Comparison of ENCODE assay signal across 9 cellular contexts in the genomic region with DNA sequence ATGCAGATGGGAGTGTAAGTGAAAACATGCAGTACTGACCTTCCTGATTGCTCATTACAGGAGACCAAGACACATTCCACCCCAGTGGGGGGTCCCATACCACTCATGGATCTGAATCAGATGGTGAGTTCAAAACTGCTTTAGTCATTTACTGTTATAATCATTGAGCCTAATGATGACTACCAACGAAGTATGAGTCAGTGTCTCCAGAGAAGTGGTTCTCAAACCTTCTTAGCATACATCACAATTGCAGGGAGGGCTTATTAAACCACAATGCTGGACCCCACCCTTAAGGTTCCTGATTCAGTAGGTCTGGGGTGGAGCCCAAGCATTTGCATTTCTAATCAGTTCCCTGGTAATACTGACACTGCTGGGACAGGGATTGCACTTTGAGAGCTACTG.
DNase-seq lines count a peak whose midpoint lies in the region; ATAC-seq and TF ChIP-seq lines count a peak whose summit lies in the region.
"Had no signal": no experiment of that assay in that cellular context is flagged by ENCODE, and none has a peak within 500 bp of the region (broad histone marks: within the 10 kb centered on the region; RNA-seq: fewer than 3 reads in every experiment).

No MANE protein-coding gene starts in this region.

- H3K4me1 Mint-ChIP-seq in effector memory CD8-positive, alpha-beta T cell (ENCODE audit: low read depth in 2 of 2): peaks cover 32 to 63% of the 10 kb centered on the region in 2 donors

- peak; percentile 97 for DNase-seq in EH (ENCODE audit: low read depth)
- no peak for DNase-seq in effector memory CD8-positive, alpha-beta T cell
- DNase-seq in OCI-M2 (lab: John Stamatoyannopoulos, UW; ENCODE audit: unreplicated experiment): no peak
- no peak for DNase-seq in superior temporal gyrus (ENCODE audit: extremely low spot score)

- H3K36me3 Mint-ChIP-seq in effector memory CD8-positive, alpha-beta T cell (ENCODE audit: insufficient read depth): peaks cover 94% of the 10 kb centered on the region

- H3K4me3 Mint-ChIP-seq in effector memory CD8-positive, alpha-beta T cell: peak overlapping the region in 1 of 2 donors; percentile 20

- no peaks in the 10 kb centered on the region for H3K9me3 Mint-ChIP-seq in effector memory CD8-positive, alpha-beta T cell

- no peak overlapping the region for H3K4me3 ChIP-seq in skin epidermis
- H3K4me3 ChIP-seq: hepatocyte had no signal

- peak overlapping the region; percentile 83 to 91 for H3K27ac Mint-ChIP-seq in effector memory CD8-positive, alpha-beta T cell

- ATAC-seq in SK-N-SH treated with all-trans-retinoic acid at 6 μM for 48 hours (peak; percentile 71), GM18511 (IDR thresholded peaks at IDR 0.05; ENCODE audit: unreplicated experiment) (no peak), GM21390 (IDR thresholded peaks at IDR 0.05; ENCODE audit: unreplicated experiment) (no peak)
- ATAC-seq in effector memory CD8-positive, alpha-beta T cell (replicated peaks): peak; percentile 38

- H3K27me3 Mint-ChIP-seq in effector memory CD8-positive, alpha-beta T cell: no peaks in the 10 kb centered on the region

- peak overlapping the region in 17 of 21 experiments; percentile 2 to 77 (median 35) for H3K27ac ChIP-seq in skin epidermis
- H3K27ac ChIP-seq: hepatocyte had no signal

TF ChIP-seq in SK-N-SH treated with all-trans-retinoic acid at 6 μM for 48 hours, 23 proteins besides CTCF, POLR2A, EP300 and RAD21:
- no peak for TF ChIP-seq ZFP30 (CRISPR knock-in tag; IDR thresholded peaks at IDR 0.05)
- TF ChIP-seq, protein P1, sequence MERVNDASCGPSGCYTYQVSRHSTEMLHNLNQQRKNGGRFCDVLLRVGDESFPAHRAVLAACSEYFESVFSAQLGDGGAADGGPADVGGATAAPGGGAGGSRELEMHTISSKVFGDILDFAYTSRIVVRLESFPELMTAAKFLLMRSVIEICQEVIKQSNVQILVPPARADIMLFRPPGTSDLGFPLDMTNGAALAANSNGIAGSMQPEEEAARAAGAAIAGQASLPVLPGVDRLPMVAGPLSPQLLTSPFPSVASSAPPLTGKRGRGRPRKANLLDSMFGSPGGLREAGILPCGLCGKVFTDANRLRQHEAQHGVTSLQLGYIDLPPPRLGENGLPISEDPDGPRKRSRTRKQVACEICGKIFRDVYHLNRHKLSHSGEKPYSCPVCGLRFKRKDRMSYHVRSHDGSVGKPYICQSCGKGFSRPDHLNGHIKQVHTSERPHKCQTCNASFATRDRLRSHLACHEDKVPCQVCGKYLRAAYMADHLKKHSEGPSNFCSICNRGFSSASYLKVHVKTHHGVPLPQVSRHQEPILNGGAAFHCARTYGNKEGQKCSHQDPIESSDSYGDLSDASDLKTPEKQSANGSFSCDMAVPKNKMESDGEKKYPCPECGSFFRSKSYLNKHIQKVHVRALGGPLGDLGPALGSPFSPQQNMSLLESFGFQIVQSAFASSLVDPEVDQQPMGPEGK (CRISPR knock-in tag; IDR thresholded peaks at IDR 0.05; ENCODE audit: borderline replicate concordance): peak; percentile 95; the same call in 1 of the 2 replicates

Comparison
In these comparisons a context has a peak if more than half of its experiments do, and no peak if none do; other contexts are left out.
1. ATAC-seq: peak in SK-N-SH treated with all-trans-retinoic acid at 6 μM for 48 hours (single experiment) and effector memory CD8-positive, alpha-beta T cell (single experiment); none in GM18511 (single experiment) and GM21390 (single experiment).